ENCODE assay signal across 15 cellular contexts in genomic region chr9:89038354-89039091, GRCh38. TPM values are rescaled to one million over a fixed set of nuclear protein-coding genes. Genes with fewer than 3 reads are reported as not detected.
DNase-seq lines count a peak whose midpoint lies in the region; ATAC-seq, FAIRE-seq and TF ChIP-seq lines count a peak whose summit lies in the region.
"Had no signal": no experiment of that assay in that cellular context is flagged by ENCODE, and none has a peak within 500 bp of the region (broad histone marks: within the 10 kb centered on the region; RNA-seq: fewer than 3 reads in every experiment).

No MANE protein-coding gene starts in this region.

- H3K27ac ChIP-seq in colonic mucosa (no peak overlapping the region), left lung (peak overlapping the region; percentile 31 to 47), aorta (ENCODE audit: low read depth in 1 of 2, low read length in 2 of 2) (no peak overlapping the region)
- H3K27ac ChIP-seq: 22Rv1, SJSA1 had no signal

- peak; percentile 95 for ATAC-seq in Right ventricle myocardium inferior
- ATAC-seq in left lung, result peak; percentile 68
- ATAC-seq in aorta (ENCODE audit: low FRiP score), result peak; percentile 65

- H3K4me1 ChIP-seq in colonic mucosa (no peaks in the 10 kb centered on the region), left lung (peaks cover 0 to 12% of the 10 kb centered on the region in 2 donors), aorta (ENCODE audit: control insufficient read depth in 1 of 2, insufficient read depth in 2 of 2, low read length in 2 of 2) (no peaks in the 10 kb centered on the region)
- H3K4me1 ChIP-seq: SJSA1 had no signal

- H3K9me3 ChIP-seq in colonic mucosa, result no peaks in the 10 kb centered on the region
- no peaks in the 10 kb centered on the region for H3K9me3 ChIP-seq in left lung
- H3K9me3 ChIP-seq in aorta (ENCODE audit: control insufficient read depth, low read length), result no peaks in the 10 kb centered on the region
- H3K9me3 ChIP-seq: SJSA1 had no signal

- no peak for TF ChIP-seq CTCF in colonic mucosa (IDR thresholded peaks at IDR 0.05)
- no peak for TF ChIP-seq CTCF in left lung (IDR thresholded peaks at IDR 0.05)

- intact Hi-C loops in Right ventricle myocardium inferior (cut with DNase I) (no loop called here), cardiac septum (cut with DNase I) (no loop called here), colonic mucosa (cut with DNase I) (no loop called here), left lung (cut with DNase I) (no loop called here), aorta (cut with DNase I) (no loop called here)

- no peak for FAIRE-seq in GM12892 (lab: Jason Lieb, UNC)
- FAIRE-seq: GM19239 had no signal

- no peak for DNase-seq in Right ventricle myocardium inferior (ENCODE audit: missing footprints)
- DNase-seq in cardiac septum (ENCODE audit: low spot score), result no peak
- peak; percentile 31 for DNase-seq in colonic mucosa
- DNase-seq in left lung, result no peak
- DNase-seq in aorta, result no peak
- no peak for DNase-seq in GM12892 (ENCODE audit: insufficient read length)
- no peak for DNase-seq in NCI-H1436 treated with DMSO at 0.1 percent for 48 hours (lab: John Stamatoyannopoulos, UW)
- DNase-seq in GM19238 (ENCODE audit: insufficient read length, low spot score), result no peak
- DNase-seq: central memory CD4-positive, alpha-beta T cell; GF-D8; islet precursor cell had no signal

- H3K36me3 ChIP-seq in colonic mucosa (no peaks in the 10 kb centered on the region), left lung (no peaks in the 10 kb centered on the region), aorta (ENCODE audit: control insufficient read depth in 1 of 2, insufficient read depth in 2 of 2, low read length in 1 of 2) (no peaks in the 10 kb centered on the region)
- H3K36me3 ChIP-seq: SJSA1 had no signal

- H3K4me3 ChIP-seq in colonic mucosa (no peak overlapping the region), left lung (no peak overlapping the region), aorta (ENCODE audit: low read length in 2 of 2) (no peak overlapping the region)
- H3K4me3 ChIP-seq: SJSA1 had no signal

- WGBS in aorta, 2 donors, result 73 to 74% methylated on average over 5 of the region's 5 CpGs

- no peak overlapping the region for H3K9ac ChIP-seq in colonic mucosa (ENCODE audit: low read depth in 2 of 2, low read length in 2 of 2)

- H3K27me3 ChIP-seq in colonic mucosa, result no peaks in the 10 kb centered on the region
- H3K27me3 ChIP-seq in left lung, result no peaks in the 10 kb centered on the region
- H3K27me3 ChIP-seq in aorta (ENCODE audit: control insufficient read depth in 1 of 2, insufficient read depth in 2 of 2, low read length in 1 of 2), result no peaks in the 10 kb centered on the region
- H3K27me3 ChIP-seq: SJSA1 had no signal

- TF ChIP-seq POLR2A in GM12892 (IDR thresholded peaks at IDR 0.05; ENCODE audit: low read depth, low read length), result no peak

RNA-seq across cellular contexts. Expression of gene S1PR3, which starts 47.3 kb away (rescaled TPM):
- total RNA-seq in Right ventricle myocardium inferior, result 27.5 TPM
- 9.9 TPM for total RNA-seq in cardiac septum
- total RNA-seq in colonic mucosa, result 1 to 10 TPM in 1 of 2 donors, under 1 TPM in 1; 0.67 to 3.2 TPM
- 10 to 100 TPM in 1 of 2 donors, 1 to 10 TPM in 1; 6.9 to 15.8 TPM for total RNA-seq in left lung
- 100 to 1,000 TPM in 1 of 2 donors, 10 to 100 TPM in 1; 42.4 to 139 TPM for total RNA-seq in aorta
- polyA plus RNA-seq in aorta, result 10 to 100 TPM; 31.1 to 50.6 TPM
- polyA plus RNA-seq in GM12892 (2012; ENCODE audit: missing spikeins), result 0.08 TPM
- total RNA-seq: HT-29 had no signal

Comparison
In these comparisons a context has a peak if more than half of its experiments do, and no peak if none do; other contexts are left out.
1. H3K27ac ChIP-seq: peak in left lung (2 of 2); none in colonic mucosa (single experiment) and aorta (0 of 2).
2. Peak in every context shown above with its lines, with median percentiles within 50 percentile points of each other: ATAC-seq.